In genomic region chr21:37580690-37581089, GRCh38 we compare ENCODE assay signal across 19 cellular contexts.
"Had no signal": no experiment of that assay in that cellular context is flagged by ENCODE, and none has a peak within 500 bp of the region (broad histone marks: within the 10 kb centered on the region; RNA-seq: fewer than 3 reads in every experiment).

No MANE protein-coding gene starts in this region.

- H3K9me3 ChIP-seq: pancreas had no signal

- H3K27me3 ChIP-seq: ascending aorta, breast epithelium, heart left ventricle, pancreas, sigmoid colon had no signal

- H3K27ac ChIP-seq: ascending aorta, breast epithelium, heart left ventricle, neutrophil, pancreas, sigmoid colon had no signal

- H3K4me3 ChIP-seq: ascending aorta, breast epithelium, heart left ventricle, pancreas, sigmoid colon had no signal

- H3K9me3 Mint-ChIP-seq: effector memory CD8-positive, alpha-beta T cell; natural killer cell had no signal

- H3K4me1 ChIP-seq: ascending aorta, breast epithelium, pancreas, sigmoid colon had no signal

- H3K36me3 ChIP-seq: ascending aorta, breast epithelium, heart left ventricle, neutrophil, pancreas, sigmoid colon had no signal

- FAIRE-seq: pancreas had no signal

- DNase-seq: activated CD4-positive, alpha-beta T cell treated with anti-CD3 and anti-CD28 coated beads, Interleukin-2, amount 50 U/mL, for 1 hour; activated CD8-positive, alpha-beta memory T cell treated with anti-CD3 and anti-CD28 coated beads, Interleukin-2, amount 50 U/mL, for 4 hours; activated effector memory CD4-positive, alpha-beta T cell treated with anti-CD3 and anti-CD28 coated beads, Interleukin-2, amount 50 U/mL, for 16 hours; activated naive CD4-positive, alpha-beta T cell treated with anti-CD3 and anti-CD28 coated beads, Interleukin-2, amount 50 U/mL, for 16 hours; activated T-cell treated with anti-CD3 and anti-CD28 coated beads, Interleukin-2, amount 50 U/mL, for 4 hours; cerebellar nuclear complex; effector memory CD8-positive, alpha-beta T cell; foreskin melanocyte; heart left ventricle; kidney glomerular epithelial cell; mesenchymal stem cell; natural killer cell; pancreas; sigmoid colon; stimulated activated naive B cell treated with anti-CD40 and anti-IgM and Interleukin-4, amounts not matched to agents 10 μg/mL and 1 μg/mL and 100 μg/mL, for 72 hours had no signal

- ATAC-seq: activated T-cell treated with anti-CD3 and anti-CD28 coated beads, Interleukin-2, amount 50 U/mL, for 4 hours; effector memory CD8-positive, alpha-beta T cell; natural killer cell; pancreas; stimulated activated naive B cell treated with anti-CD40 and anti-IgM and Interleukin-4, amounts not matched to agents 10 μg/mL and 1 μg/mL and 100 μg/mL, for 72 hours had no signal

- H3K4me3 Mint-ChIP-seq: activated T-cell treated with anti-CD3 and anti-CD28 coated beads, Interleukin-2, amount 50 U/mL, for 4 hours; effector memory CD8-positive, alpha-beta T cell; natural killer cell; stimulated activated naive B cell treated with anti-CD40 and anti-IgM and Interleukin-4, amounts not matched to agents 10 μg/mL and 1 μg/mL and 100 μg/mL, for 72 hours; T-helper 1 cell treated with Interleukin-12 subunit alpha and Interleukin-12 subunit beta and Interleukin-4 antibody, amounts not matched to agents 30 μg/mL and 1 μg/mL, for 36 hours had no signal

- H3K4me1 Mint-ChIP-seq: natural killer cell; stimulated activated naive B cell treated with anti-CD40 and anti-IgM and Interleukin-4, amounts not matched to agents 10 μg/mL and 1 μg/mL and 100 μg/mL, for 72 hours had no signal

- H3K27ac Mint-ChIP-seq: effector memory CD8-positive, alpha-beta T cell; natural killer cell; stimulated activated naive B cell treated with anti-CD40 and anti-IgM and Interleukin-4, amounts not matched to agents 10 μg/mL and 1 μg/mL and 100 μg/mL, for 72 hours; T-helper 1 cell treated with Interleukin-12 subunit alpha and Interleukin-12 subunit beta and Interleukin-4 antibody, amounts not matched to agents 30 μg/mL and 1 μg/mL, for 36 hours had no signal
